12 cellular contexts compared by ENCODE assay signal in genomic region chr20:33576432-33576883, GRCh38.
DNase-seq lines count a peak whose midpoint lies in the region; ATAC-seq and TF ChIP-seq lines count a peak whose summit lies in the region.
"Had no signal": no experiment of that assay in that cellular context is flagged by ENCODE, and none has a peak within 500 bp of the region (broad histone marks: within the 10 kb centered on the region; RNA-seq: fewer than 3 reads in every experiment).

No MANE protein-coding gene starts in this region.

- peaks cover 92% of the 10 kb centered on the region for H3K79me2 ChIP-seq in hepatocyte

- peaks cover 26% of the 10 kb centered on the region for H3K4me1 ChIP-seq in BLaER1
- peaks cover 23% of the 10 kb centered on the region for H3K4me1 ChIP-seq in hepatocyte (ENCODE audit: insufficient read depth)

- peaks cover 30% of the 10 kb centered on the region; the same call in 1 of the 2 replicates for H4K20me1 ChIP-seq in BLaER1
- peaks cover 19% of the 10 kb centered on the region for H4K20me1 ChIP-seq in hepatocyte (ENCODE audit: insufficient read depth, poor library complexity, severe bottlenecking)

- no peak overlapping the region for H3K4me3 ChIP-seq in BLaER1
- H3K4me3 ChIP-seq in SK-N-MC: peak overlapping the region; percentile 65
- H3K4me3 ChIP-seq in hepatocyte: no peak overlapping the region
- H3K4me3 ChIP-seq: GM23248 had no signal

- H2AFZ ChIP-seq in hepatocyte: no peak overlapping the region
- H2AFZ ChIP-seq: GM23248 had no signal

- H3K4me2 ChIP-seq in BLaER1 (peak overlapping the region; percentile 20), hepatocyte (peak overlapping the region; percentile 14)

- H3K9me3 ChIP-seq in BLaER1 (no peaks in the 10 kb centered on the region), SK-N-MC (ENCODE audit: low read depth, low read length) (no peaks in the 10 kb centered on the region), hepatocyte (ENCODE audit: low read depth) (no peaks in the 10 kb centered on the region)

- no peaks in the 10 kb centered on the region for H3K9me2 ChIP-seq in hepatocyte (replicated peaks; ENCODE audit: insufficient read depth)

- ATAC-seq in GM19397 (IDR thresholded peaks at IDR 0.05; ENCODE audit: unreplicated experiment): no peak
- ATAC-seq in HG02678 (IDR thresholded peaks at IDR 0.05; ENCODE audit: unreplicated experiment): no peak
- no peak for ATAC-seq in HG03469 (IDR thresholded peaks at IDR 0.05; ENCODE audit: unreplicated experiment)

- DNase-seq in NAMALWA (ENCODE audit: low spot score) (peak; percentile 59), SK-N-MC (ENCODE audit: low read depth, low spot score) (no peak), hepatocyte (ENCODE audit: low spot score) (no peak), medulla oblongata (ENCODE audit: extremely low spot score) (no peak)
- DNase-seq: activated naive CD4-positive, alpha-beta T cell treated with Interleukin-2 at 50 U/mL for 16 hours; GM23248; NCI-H2029; stimulated activated CD4-positive, alpha-beta T cell treated with anti-CD3 and anti-CD28 coated beads, Interleukin-2, amount 100 ng/mL, for 48 hours had no signal

- H3K27me3 ChIP-seq in BLaER1: no peaks in the 10 kb centered on the region
- no peaks in the 10 kb centered on the region for H3K27me3 ChIP-seq in hepatocyte

- WGBS in hepatocyte (ENCODE audit: low lambda C conversion rate, missing lambda C conversion rate): 69% methylated on average over 4 of the region's 4 CpGs

- TF ChIP-seq CTCF in hepatocyte (IDR thresholded peaks at IDR 0.05; ENCODE audit: poor library complexity): no peak

- no peaks in the 10 kb centered on the region for H3K36me3 ChIP-seq in BLaER1
- no peaks in the 10 kb centered on the region for H3K36me3 ChIP-seq in SK-N-MC (ENCODE audit: insufficient read depth, low read length)
- no peaks in the 10 kb centered on the region for H3K36me3 ChIP-seq in hepatocyte (replicated peaks; ENCODE audit: insufficient read depth, low read depth)

- H3K27ac ChIP-seq in BLaER1 (no peak overlapping the region), SK-N-MC (peak overlapping the region; percentile 84), hepatocyte (no peak overlapping the region)
- H3K27ac ChIP-seq: GM23248 had no signal

- no peak overlapping the region for H3K9ac ChIP-seq in BLaER1
- H3K9ac ChIP-seq in SK-N-MC (ENCODE audit: insufficient read length): peak overlapping the region; percentile 8
- H3K9ac ChIP-seq: GM23248 had no signal
